8 cellular contexts compared by ENCODE assay signal in genomic region chr7:143837223-143837622, GRCh38.
DNase-seq lines count a peak whose midpoint lies in the region; ATAC-seq and TF ChIP-seq lines count a peak whose summit lies in the region.
"Not testable (repeated sequence)": the region's sequence is repeated elsewhere in the genome, so short reads cannot be mapped to it uniquely, and the experiment has no call there.

No MANE protein-coding gene starts in this region.

- ATAC-seq in GM21515 (IDR thresholded peaks at IDR 0.05; ENCODE audit: unreplicated experiment) (peak; percentile 69), HG03280 (IDR thresholded peaks at IDR 0.05; ENCODE audit: unreplicated experiment) (peak; percentile 63)
- ATAC-seq in stimulated activated effector memory CD8-positive, alpha-beta T cell treated with anti-CD3 and anti-CD28 coated beads, Interleukin-12 subunit alpha, Interleukin-12 subunit beta, amount 100 ng/mL, for 72 hours: peak; percentile 73

- not testable (repeated sequence) for H3K4me3 ChIP-seq in GM12864 (ENCODE audit: low read depth, low read length)
- peak overlapping the region; percentile 30; the same call in 1 of the 2 replicates for H3K4me3 ChIP-seq in WI38 (ENCODE audit: low read depth, low read length)

- H3K4me1 Mint-ChIP-seq in activated naive CD4-positive, alpha-beta T cell treated with anti-CD3 and anti-CD28 coated beads, Interleukin-2, amount 10 ng/mL, durations not matched to agents 7 days and 5 days; glutamatergic neuron (ENCODE audit: low read depth, unreplicated experiment); stimulated activated effector memory CD8-positive, alpha-beta T cell treated with anti-CD3 and anti-CD28 coated beads, Interleukin-12 subunit alpha, Interleukin-12 subunit beta, amount 100 ng/mL, for 72 hours: not testable (repeated sequence)

- H3K27me3 Mint-ChIP-seq in activated naive CD4-positive, alpha-beta T cell treated with anti-CD3 and anti-CD28 coated beads, Interleukin-2, amount 10 ng/mL, durations not matched to agents 7 days and 5 days; glutamatergic neuron (ENCODE audit: unreplicated experiment): not testable (repeated sequence)

- H3K4me3 Mint-ChIP-seq in activated naive CD4-positive, alpha-beta T cell treated with anti-CD3 and anti-CD28 coated beads, Interleukin-2, amount 10 ng/mL, durations not matched to agents 7 days and 5 days: peak overlapping the region; percentile 28
- not testable (repeated sequence) for H3K4me3 Mint-ChIP-seq in glutamatergic neuron (ENCODE audit: unreplicated experiment); stimulated activated effector memory CD8-positive, alpha-beta T cell treated with anti-CD3 and anti-CD28 coated beads, Interleukin-12 subunit alpha, Interleukin-12 subunit beta, amount 100 ng/mL, for 72 hours

- H3K36me3 Mint-ChIP-seq in activated naive CD4-positive, alpha-beta T cell treated with anti-CD3 and anti-CD28 coated beads, Interleukin-2, amount 10 ng/mL, durations not matched to agents 7 days and 5 days; glutamatergic neuron (ENCODE audit: unreplicated experiment); stimulated activated effector memory CD8-positive, alpha-beta T cell treated with anti-CD3 and anti-CD28 coated beads, Interleukin-12 subunit alpha, Interleukin-12 subunit beta, amount 100 ng/mL, for 72 hours: not testable (repeated sequence)

- not testable (repeated sequence) for H3K9me3 Mint-ChIP-seq in activated naive CD4-positive, alpha-beta T cell treated with anti-CD3 and anti-CD28 coated beads, Interleukin-2, amount 10 ng/mL, durations not matched to agents 7 days and 5 days; glutamatergic neuron (ENCODE audit: unreplicated experiment); stimulated activated effector memory CD8-positive, alpha-beta T cell treated with anti-CD3 and anti-CD28 coated beads, Interleukin-12 subunit alpha, Interleukin-12 subunit beta, amount 100 ng/mL, for 72 hours

- peak; percentile 40 for TF ChIP-seq CTCF in GM12864 (IDR thresholded peaks at IDR 0.05; ENCODE audit: low read depth, low read length, missing control alignments)
- TF ChIP-seq CTCF in WI38 (IDR thresholded peaks at IDR 0.05; ENCODE audit: low read depth, low read length): peak; percentile 35; the same call in 1 of the 2 replicates
- peak; percentile 63 for TF ChIP-seq CTCF in glutamatergic neuron (IDR thresholded peaks at IDR 0.05; ENCODE audit: partially characterized antibody, unreplicated experiment)

- DNase-seq in GM12864 (ENCODE audit: low read depth): not testable (repeated sequence)
- DNase-seq in activated naive CD4-positive, alpha-beta T cell treated with anti-CD3 and anti-CD28 coated beads, Interleukin-2, amount 10 ng/mL, durations not matched to agents 7 days and 5 days: peak; percentile 93
- DNase-seq in glutamatergic neuron (peak; percentile 99), posterior vena cava (ENCODE audit: low spot score) (peak; percentile 98)
- peak; percentile 97 to 100 for DNase-seq in stimulated activated effector memory CD8-positive, alpha-beta T cell treated with anti-CD3 and anti-CD28 coated beads, Interleukin-12 subunit alpha, Interleukin-12 subunit beta, amount 100 ng/mL, for 72 hours (ENCODE audit: low spot score in 2 of 2)

- peak overlapping the region; percentile 42 for H3K27ac Mint-ChIP-seq in activated naive CD4-positive, alpha-beta T cell treated with anti-CD3 and anti-CD28 coated beads, Interleukin-2, amount 10 ng/mL, durations not matched to agents 7 days and 5 days
- H3K27ac Mint-ChIP-seq in glutamatergic neuron (ENCODE audit: unreplicated experiment); stimulated activated effector memory CD8-positive, alpha-beta T cell treated with anti-CD3 and anti-CD28 coated beads, Interleukin-12 subunit alpha, Interleukin-12 subunit beta, amount 100 ng/mL, for 72 hours: not testable (repeated sequence)

- CTCF ChIA-PET in activated naive CD4-positive, alpha-beta T cell treated with anti-CD3 and anti-CD28 coated beads, Interleukin-2, amount 10 ng/mL, durations not matched to agents 7 days and 5 days (lab: Charles Lee): not testable (repeated sequence)

- intact Hi-C loops in posterior vena cava (cut with DNase I): not testable (repeated sequence)
